12 cellular contexts compared by ENCODE assay signal in genomic region chr4:163172666-163173065, GRCh38. TPM values are rescaled to one million over a fixed set of nuclear protein-coding genes. Genes with fewer than 3 reads are reported as not detected.
DNase-seq lines count a peak whose midpoint lies in the region; ATAC-seq and TF ChIP-seq lines count a peak whose summit lies in the region.
"Had no signal": no experiment of that assay in that cellular context is flagged by ENCODE, and none has a peak within 500 bp of the region (broad histone marks: within the 10 kb centered on the region; RNA-seq: fewer than 3 reads in every experiment).

No MANE protein-coding gene starts in this region.

- peak; percentile 23 for DNase-seq in ELF-1 (ENCODE audit: low read depth, low spot score)
- no peak for DNase-seq in WTC11 (ENCODE audit: low spot score)
- no peak for DNase-seq in mesothelial cell of epicardium (ENCODE audit: low spot score in 2 of 2, unreplicated experiment in 2 of 2)
- DNase-seq in trophoblast cell: no peak
- DNase-seq in putamen (ENCODE audit: low spot score): no peak
- no peak for DNase-seq in NAMALWA (ENCODE audit: low spot score)
- DNase-seq in activated naive CD4-positive, alpha-beta T cell treated with anti-CD3 and anti-CD28 coated beads, Interleukin-2, amount 50 U/mL, for 72 hours (ENCODE audit: low spot score in 2 of 2): no peak
- DNase-seq: KBM-7, NCI-H2029, NCI-H446, NCI-H524 treated with DMSO at 0.1 percent for 48 hours, NCI-H774 had no signal

- H2BK120ac ChIP-seq in trophoblast cell (ENCODE audit: insufficient read depth, low read length, poor library complexity): no peak overlapping the region

- H3K9me3 Mint-ChIP-seq in WTC11 (no peaks in the 10 kb centered on the region), mesothelial cell of epicardium (no peaks in the 10 kb centered on the region)
- no peaks in the 10 kb centered on the region for H3K9me3 Mint-ChIP-seq in activated naive CD4-positive, alpha-beta T cell treated with anti-CD3 and anti-CD28 coated beads, Interleukin-2, amount 50 U/mL, for 72 hours

- peak; percentile 9 for ATAC-seq in WTC11
- no peak for ATAC-seq in activated naive CD4-positive, alpha-beta T cell treated with anti-CD3 and anti-CD28 coated beads, Interleukin-2, amount 50 U/mL, for 72 hours

- H4K12ac ChIP-seq in trophoblast cell (ENCODE audit: low read depth, low read length): no peak overlapping the region

- H3K4me3 Mint-ChIP-seq in WTC11: no peak overlapping the region
- no peak overlapping the region for H3K4me3 Mint-ChIP-seq in mesothelial cell of epicardium

- H3K27me3 Mint-ChIP-seq in WTC11 (ENCODE audit: low read depth) (peaks cover 16% of the 10 kb centered on the region), mesothelial cell of epicardium (ENCODE audit: low read depth) (no peaks in the 10 kb centered on the region)

- H3K4me1 Mint-ChIP-seq in WTC11 (peaks cover 35% of the 10 kb centered on the region), mesothelial cell of epicardium (peaks cover 10% of the 10 kb centered on the region)

- H3K27ac Mint-ChIP-seq in WTC11 (no peak overlapping the region), mesothelial cell of epicardium (peak overlapping the region; percentile 31)
- no peak overlapping the region for H3K27ac Mint-ChIP-seq in activated naive CD4-positive, alpha-beta T cell treated with anti-CD3 and anti-CD28 coated beads, Interleukin-2, amount 50 U/mL, for 72 hours

- peaks cover 3% of the 10 kb centered on the region for H3K9me3 ChIP-seq in trophoblast cell (ENCODE audit: insufficient read depth, low read depth, low read length)

- WGBS in trophoblast cell (ENCODE audit: extremely low coverage, insufficient coverage, insufficient read length): no CpG with 5 or more reads among the region's 1 CpG

- no peak overlapping the region for H3K4ac ChIP-seq in trophoblast cell (ENCODE audit: low read depth, low read length)

- POLR2A ChIA-PET in WTC11 (lab: Charles Lee): no interaction called here

- CTCF ChIA-PET in WTC11 (lab: Charles Lee): no interaction called here

- peak overlapping the region; percentile 27 for H3K27ac ChIP-seq in trophoblast cell (ENCODE audit: low read depth, low read length)

- H3K4me1 ChIP-seq in trophoblast cell (ENCODE audit: control insufficient read depth in 1 of 2, insufficient read depth in 2 of 2, low read length in 2 of 2): peaks cover 8 to 14% of the 10 kb centered on the region in 2 experiments

- no peak overlapping the region for H3K23ac ChIP-seq in trophoblast cell (ENCODE audit: low read length)

- no peak overlapping the region for H3K14ac ChIP-seq in trophoblast cell (ENCODE audit: low read length)

- no peak overlapping the region for H3K9ac ChIP-seq in trophoblast cell (ENCODE audit: low read length)

- H3K27me3 ChIP-seq in trophoblast cell (ENCODE audit: insufficient read depth, low read length): no peaks in the 10 kb centered on the region

- no peak overlapping the region for H3K18ac ChIP-seq in trophoblast cell (ENCODE audit: low read length)

- peak overlapping the region; percentile 6 for H2BK5ac ChIP-seq in trophoblast cell (ENCODE audit: low read depth, low read length, poor library complexity)

- H3K79me2 ChIP-seq in trophoblast cell (ENCODE audit: control insufficient read depth, insufficient read depth, low read length, poor library complexity): no peaks in the 10 kb centered on the region

- peaks cover 4% of the 10 kb centered on the region for H3K79me1 ChIP-seq in trophoblast cell (ENCODE audit: low read length)

- no peak overlapping the region for H4K91ac ChIP-seq in trophoblast cell (ENCODE audit: low read depth, low read length)

- no peak for TF ChIP-seq CTCF in WTC11 (IDR thresholded peaks at IDR 0.05)
- TF ChIP-seq CTCF in mesothelial cell of epicardium (IDR thresholded peaks at IDR 0.05; ENCODE audit: unreplicated experiment): no peak

- H4K8ac ChIP-seq in trophoblast cell (ENCODE audit: low read depth, low read length): no peak overlapping the region

- peak overlapping the region; percentile 36 for H3K4me2 ChIP-seq in trophoblast cell (ENCODE audit: low read length)

- no peaks in the 10 kb centered on the region for H3K36me3 ChIP-seq in trophoblast cell (ENCODE audit: control insufficient read depth in 1 of 2, insufficient read depth in 2 of 2, low read length in 2 of 2)

- H2AK5ac ChIP-seq in trophoblast cell (ENCODE audit: low read length): no peak overlapping the region

- H2BK12ac ChIP-seq in trophoblast cell (ENCODE audit: low read length): peak overlapping the region; percentile 27

- no peak overlapping the region for H3K4me3 ChIP-seq in trophoblast cell (ENCODE audit: low read depth, low read length)

- no peak overlapping the region for H2AFZ ChIP-seq in trophoblast cell (ENCODE audit: insufficient read depth, low read length, poor library complexity)

- H3K36me3 Mint-ChIP-seq in WTC11 (no peaks in the 10 kb centered on the region), mesothelial cell of epicardium (no peaks in the 10 kb centered on the region)
- no peaks in the 10 kb centered on the region for H3K36me3 Mint-ChIP-seq in activated naive CD4-positive, alpha-beta T cell treated with anti-CD3 and anti-CD28 coated beads, Interleukin-2, amount 50 U/mL, for 72 hours

TF ChIP-seq in WTC11, 78 proteins besides CTCF, POLR2A, EP300 and RAD21 (continues in another document):
- TF ChIP-seq MXD4 (CRISPR knock-in tag; IDR thresholded peaks at IDR 0.05; ENCODE audit: borderline replicate concordance) (no peak), PRRX2 (CRISPR knock-in tag; IDR thresholded peaks at IDR 0.05) (no peak), CREB1 (CRISPR knock-in tag; IDR thresholded peaks at IDR 0.05) (no peak), NFYB (CRISPR knock-in tag; conservative IDR thresholded peaks at IDR 0.05; ENCODE audit: low read depth) (no peak), FOXK1 (CRISPR knock-in tag; IDR thresholded peaks at IDR 0.05) (no peak), KAT7 (CRISPR knock-in tag; IDR thresholded peaks at IDR 0.05; ENCODE audit: borderline replicate concordance) (no peak), GTF2I (CRISPR knock-in tag; conservative IDR thresholded peaks at IDR 0.05) (no peak), ZNF121 (CRISPR knock-in tag; IDR thresholded peaks at IDR 0.05) (no peak), CBFB (CRISPR knock-in tag; IDR thresholded peaks at IDR 0.05; ENCODE audit: low read depth) (no peak), GRHL2 (CRISPR knock-in tag; IDR thresholded peaks at IDR 0.05; ENCODE audit: insufficient replicate concordance, severe bottlenecking) (no peak), PRDM15 (CRISPR knock-in tag; IDR thresholded peaks at IDR 0.05) (no peak), NR1H2 (CRISPR knock-in tag; IDR thresholded peaks at IDR 0.05) (no peak), ZNF423 (CRISPR knock-in tag; IDR thresholded peaks at IDR 0.05) (no peak)

RNA-seq across cellular contexts. Expression of gene NAF1, which starts 6.0 kb away (rescaled TPM):
- total RNA-seq in WTC11 (2021) (36.9 to 40.6 TPM (median 40.0 TPM) in 3 replicates), mesothelial cell of epicardium (27.2 to 28.1 TPM (median 28.1 TPM) in 3 replicates)
- polyA plus RNA-seq in trophoblast cell (2013): 10.8 and 11.7 TPM in 2 replicates
- 10 to 100 TPM; 16.1 to 21.8 TPM for total RNA-seq in activated naive CD4-positive, alpha-beta T cell treated with anti-CD3 and anti-CD28 coated beads, Interleukin-2, amount 50 U/mL, for 72 hours
